ENCODE assay signal across 12 cellular contexts in the genomic region with DNA sequence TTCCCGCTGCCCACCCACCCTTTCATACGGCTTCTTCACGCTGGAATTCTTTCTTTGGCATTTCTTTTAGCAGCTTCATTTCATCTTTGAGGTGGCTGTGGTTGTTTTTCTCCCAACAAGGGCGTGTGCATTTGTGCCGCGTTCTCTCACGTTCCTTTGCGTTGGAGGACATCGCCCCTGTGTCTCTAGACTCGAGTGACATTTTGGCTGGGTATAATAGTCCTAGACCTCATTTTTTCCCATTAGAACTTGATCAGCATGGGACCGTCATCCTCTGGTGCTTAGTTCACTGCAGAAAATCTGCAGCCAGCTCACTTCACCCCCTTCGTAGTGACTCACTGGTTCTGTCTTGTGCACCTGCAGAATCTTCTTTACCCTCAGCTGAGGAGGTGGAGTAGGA. TPM values are rescaled to one million over a fixed set of nuclear protein-coding genes. Genes with fewer than 3 reads are reported as not detected.
"Had no signal": no experiment of that assay in that cellular context is flagged by ENCODE, and none has a peak within 500 bp of the region (broad histone marks: within the 10 kb centered on the region; RNA-seq: fewer than 3 reads in every experiment).

No MANE protein-coding gene starts in this region.

- H2AFZ ChIP-seq: GM23248, GM23338 had no signal

- H3K27ac Mint-ChIP-seq: GM23338, H9, HFFc6 had no signal

- H3K9ac ChIP-seq: GM23248 had no signal

- H3K27ac ChIP-seq: GM23248 had no signal

- ATAC-seq: GM23338, HCT116 had no signal

- H3K4me1 ChIP-seq: HAP-1 had no signal

- H3K36me3 ChIP-seq: HAP-1 had no signal

- H3K4me3 ChIP-seq: GM23248, GM23338, HAP-1 had no signal

- FAIRE-seq: H1, H54 had no signal

- DNase-seq: GM23248, GOT3, H7, H9, HCEC 1CT, HFFc6 had no signal

- H3K9me3 ChIP-seq: HAP-1 had no signal

- H3K4me2 ChIP-seq: GM23338 had no signal

- H3K4me3 Mint-ChIP-seq: GM23338, H9, HFFc6 had no signal

RNA-seq across cellular contexts. Expression of gene KCNT1, which starts 29.5 kb away (rescaled TPM):
- total RNA-seq: GM23248, H4, HFFc6 had no signal
- polyA plus RNA-seq: GM23248 had no signal

RNA-seq across cellular contexts. Expression of gene SOHLH1, which starts 32.2 kb away (rescaled TPM):
- total RNA-seq: GM23248, H1, H4, H7, H9, HFFc6 had no signal
- polyA plus RNA-seq: GM23248, GM23338 had no signal
